11 cellular contexts compared by ENCODE assay signal in genomic region chr17:5508855-5509254, GRCh38. TPM values are rescaled to one million over a fixed set of nuclear protein-coding genes. Genes with fewer than 3 reads are reported as not detected.
A peak's percentile ranks its signal among the peaks of the same experiment; 100 is the strongest.
DNase-seq lines count a peak whose midpoint lies in the region; ATAC-seq and TF ChIP-seq lines count a peak whose summit lies in the region.
"Had no signal": no experiment of that assay in that cellular context is flagged by ENCODE, and none has a peak within 500 bp of the region (broad histone marks: within the 10 kb centered on the region; RNA-seq: fewer than 3 reads in every experiment).

No MANE protein-coding gene starts in this region.

- no peak overlapping the region for H2BK5ac ChIP-seq in H9 (ENCODE audit: insufficient read length, low read length)

- H3K4me2 ChIP-seq in H9 (ENCODE audit: insufficient read depth, insufficient read length, low read length): no peak overlapping the region

- H3K79me1 ChIP-seq in H9 (ENCODE audit: insufficient read depth, low read depth, low read length, poor library complexity, severe bottlenecking): no peaks in the 10 kb centered on the region

- no peak for TF ChIP-seq CTCF in H9 (conservative IDR thresholded peaks at IDR 0.05)
- TF ChIP-seq CTCF in epithelial cell of esophagus (IDR thresholded peaks at IDR 0.05; ENCODE audit: insufficient read depth, low read depth, low read length, missing control alignments): no peak
- TF ChIP-seq CTCF in gastrocnemius medialis (IDR thresholded peaks at IDR 0.05 in 4 of 5, conservative IDR thresholded peaks at IDR 0.05 in 1 of 5): no peak

- no peak overlapping the region for H2AK5ac ChIP-seq in H9 (ENCODE audit: insufficient read length, low read length)

- in situ Hi-C loops in gastrocnemius medialis (cut with MboI; ENCODE audit: low sequenced_read_pairs in 4 of 4): no loop called here

- no peak overlapping the region for H3K9ac ChIP-seq in H9 (ENCODE audit: extremely low read depth, insufficient read length, low read length)

- DNase-seq in H9: peak; percentile 77
- DNase-seq in NCI-H526 (lab: John Stamatoyannopoulos, UW): peak; percentile 10 to 30
- DNase-seq in epithelial cell of esophagus (ENCODE audit: low read depth): peak; percentile 65
- peak; percentile 82 for DNase-seq in renal cortical epithelial cell (ENCODE audit: low read depth)
- DNase-seq in D341Med (ENCODE audit: low spot score): no peak
- no peak for DNase-seq in gastrocnemius medialis
- DNase-seq in activated CD4-positive, alpha-beta T cell treated with anti-CD3 and anti-CD28 coated beads, Interleukin-2, amount 50 U/mL, for 4 hours: no peak
- DNase-seq: dorsolateral prefrontal cortex, spleen had no signal

- H3K9me3 ChIP-seq in H9 (ENCODE audit: control insufficient read depth, low read depth, low read length) (no peaks in the 10 kb centered on the region), gastrocnemius medialis (no peaks in the 10 kb centered on the region)
- H3K9me3 ChIP-seq: spleen had no signal

- no peak overlapping the region for H3K18ac ChIP-seq in H9 (ENCODE audit: insufficient read length, low read depth, low read length)

- no peaks in the 10 kb centered on the region for H3K9me3 Mint-ChIP-seq in H9

- H3K79me2 ChIP-seq in H9 (ENCODE audit: insufficient read depth, low read length): no peaks in the 10 kb centered on the region

- no peak overlapping the region for H2BK20ac ChIP-seq in H9 (ENCODE audit: low read depth, low read length, poor library complexity, severe bottlenecking)

- TF ChIP-seq POLR2A in gastrocnemius medialis (IDR thresholded peaks at IDR 0.05): no peak

- H3K36me3 ChIP-seq in gastrocnemius medialis: no peaks in the 10 kb centered on the region

- H3K36me3 Mint-ChIP-seq in H9 (ENCODE audit: insufficient read depth in 1 of 3, low read depth in 3 of 3): no peaks in the 10 kb centered on the region

- H4K91ac ChIP-seq in H9 (ENCODE audit: insufficient read length, low read depth, low read length): no peak overlapping the region

- H3K14ac ChIP-seq in H9 (ENCODE audit: insufficient read depth, low read length): no peak overlapping the region

- peaks cover 3% of the 10 kb centered on the region for H3K27me3 Mint-ChIP-seq in H9 (ENCODE audit: low read depth)

- H2BK120ac ChIP-seq in H9 (ENCODE audit: low read depth, low read length, poor library complexity, severe bottlenecking): no peak overlapping the region

- H3K23me2 ChIP-seq in H9 (ENCODE audit: insufficient read length, low read depth, low read length, poor library complexity, severe bottlenecking): no peaks in the 10 kb centered on the region

- H3K4me3 Mint-ChIP-seq in H9: no peak overlapping the region

- intact Hi-C loops in gastrocnemius medialis (cut with DNase I; ENCODE audit: low total_unique reads): no loop called here

- H3K4me1 ChIP-seq in H9 (ENCODE audit: insufficient read depth, low read length) (no peaks in the 10 kb centered on the region), gastrocnemius medialis (no peaks in the 10 kb centered on the region)

- no peak overlapping the region for H2BK12ac ChIP-seq in H9 (ENCODE audit: insufficient read length, low read depth, low read length)

- ATAC-seq in gastrocnemius medialis: no peak
- ATAC-seq: left lobe of liver, Right ventricle myocardium inferior had no signal

- no peak overlapping the region for H3K23ac ChIP-seq in H9 (ENCODE audit: insufficient read length, low read depth, low read length)

- H3K27ac ChIP-seq in H9 (ENCODE audit: insufficient read length, low read depth, low read length) (no peak overlapping the region), gastrocnemius medialis (no peak overlapping the region)
- H3K27ac ChIP-seq: spleen had no signal

- H3K56ac ChIP-seq in H9 (ENCODE audit: insufficient read length, low read depth, low read length): no peak overlapping the region

- H3K4me3 ChIP-seq in epithelial cell of esophagus (ENCODE audit: low read length): no peak overlapping the region
- no peak overlapping the region for H3K4me3 ChIP-seq in gastrocnemius medialis
- H3K4me3 ChIP-seq: dorsolateral prefrontal cortex, spleen had no signal

- H3T11ph ChIP-seq in H9 (ENCODE audit: low read length): no peak overlapping the region

- no peak overlapping the region for H2BK15ac ChIP-seq in H9 (ENCODE audit: low read depth, low read length)

- H3K4ac ChIP-seq in H9 (ENCODE audit: low read depth, low read length): no peak overlapping the region

- no peak overlapping the region for H2AFZ ChIP-seq in H9 (ENCODE audit: low read length)

- no peak overlapping the region for H4K8ac ChIP-seq in H9 (replicated peaks; ENCODE audit: insufficient read length, low read depth, low read length)

- H3K27me3 ChIP-seq in H9 (ENCODE audit: insufficient read depth, low read length) (no peaks in the 10 kb centered on the region), gastrocnemius medialis (no peaks in the 10 kb centered on the region)
- H3K27me3 ChIP-seq: dorsolateral prefrontal cortex, spleen had no signal

- peaks cover 8 to 12% of the 10 kb centered on the region in 2 experiments for H3K4me1 Mint-ChIP-seq in H9

- H4K5ac ChIP-seq in H9 (ENCODE audit: insufficient read length, low read depth, low read length): no peak overlapping the region

- no peaks in the 10 kb centered on the region for H4K20me1 ChIP-seq in H9 (ENCODE audit: control insufficient read depth, insufficient read depth, insufficient read length)

- WGBS in H9 (ENCODE audit: extremely low coverage, insufficient read length, low lambda C conversion rate): no CpG with 5 or more reads among the region's 4 CpGs

- H3K27ac Mint-ChIP-seq in H9: no peak overlapping the region

RNA-seq across cellular contexts. Expression of gene MIS12, which starts 22.5 kb away (rescaled TPM):
- 28.6 and 30.7 TPM in 2 replicates for total RNA-seq in H9 (2021)
- 19.4 and 27.2 TPM in 2 replicates for total RNA-seq in renal cortical epithelial cell
- total RNA-seq in gastrocnemius medialis: 10 to 100 TPM in 3 of 4 donors, 1 to 10 TPM in 1; 9.1 to 45.3 (median 19.3) TPM

RNA-seq across cellular contexts. Expression of gene DERL2, which starts 22.9 kb away (rescaled TPM):
- total RNA-seq in H9 (2021) (83.2 and 85.6 TPM in 2 replicates), renal cortical epithelial cell (41.5 and 56.6 TPM in 2 replicates), gastrocnemius medialis (10 to 100 TPM; 26.5 to 33.9 (median 31.7) TPM)

RNA-seq across cellular contexts. Expression of gene DHX33, which starts 40.1 kb away (rescaled TPM):
- total RNA-seq in H9 (2021) (66.7 and 69.9 TPM in 2 replicates), renal cortical epithelial cell (10.1 and 16.2 TPM in 2 replicates), gastrocnemius medialis (10 to 100 TPM in 2 of 4 donors, 1 to 10 TPM in 2; 5.9 to 10.9 (median 9.2) TPM)

Comparison
In these comparisons a context has a peak if more than half of its experiments do, and no peak if none do; other contexts are left out.
1. DNase-seq: peak in H9 (single experiment), NCI-H526 (2 of 2), epithelial cell of esophagus (single experiment) and renal cortical epithelial cell (single experiment); none in D341Med (single experiment), gastrocnemius medialis (0 of 2) and activated CD4-positive, alpha-beta T cell treated with anti-CD3 and anti-CD28 coated beads, Interleukin-2, amount 50 U/mL, for 4 hours (0 of 2).